Comparison of ENCODE assay signal across 17 cellular contexts in the genomic region with DNA sequence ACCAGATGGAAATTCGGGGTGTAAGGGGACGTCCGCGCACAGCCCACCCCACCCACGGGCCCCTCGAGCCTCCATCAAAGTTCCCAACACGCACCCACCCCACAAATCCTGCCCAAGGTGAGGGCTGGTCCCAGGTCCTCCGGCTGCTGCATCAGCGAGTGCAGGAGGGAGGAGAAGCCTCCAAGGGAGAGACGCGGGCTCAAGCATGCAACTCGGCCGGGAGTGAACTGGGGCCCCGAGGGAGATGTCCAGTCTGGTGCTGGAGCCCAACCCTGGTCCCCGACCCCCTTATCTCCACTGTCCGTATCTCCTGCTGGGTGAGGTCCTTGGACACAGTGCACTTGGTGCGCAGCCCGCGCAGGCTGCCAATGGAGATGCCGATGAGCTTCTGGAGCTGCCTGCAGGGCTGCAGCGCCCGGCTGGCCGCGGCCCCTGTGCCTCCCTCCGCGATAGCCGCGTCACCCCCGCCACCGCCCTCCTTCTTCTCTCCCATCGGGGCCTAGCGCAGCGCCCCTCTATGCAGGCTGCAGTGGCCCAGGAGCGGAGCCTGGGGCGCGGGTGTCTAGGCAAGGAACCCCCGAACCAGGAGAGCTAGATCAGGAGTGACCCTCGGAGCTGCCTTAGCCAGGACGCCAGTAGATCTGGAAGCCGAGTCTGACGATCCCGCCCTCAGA.
DNase-seq lines count a peak whose midpoint lies in the region; ATAC-seq and TF ChIP-seq lines count a peak whose summit lies in the region.
"Had no signal": no experiment of that assay in that cellular context is flagged by ENCODE, and none has a peak within 500 bp of the region (broad histone marks: within the 10 kb centered on the region; RNA-seq: fewer than 3 reads in every experiment).

No MANE protein-coding gene starts in this region.

- H3K4me3 Mint-ChIP-seq in osteocyte (ENCODE audit: unreplicated experiment) (no peak overlapping the region), T-cell (no peak overlapping the region)
- H3K4me3 Mint-ChIP-seq: activated naive CD8-positive, alpha-beta T cell treated with anti-CD3 and anti-CD28 coated beads for 36 hours; stimulated activated memory B cell treated with anti-CD40 and anti-IgM and Interleukin-4, amounts not matched to agents 10 μg/mL and 1 μg/mL and 100 μg/mL, for 72 hours had no signal

- H3K27me3 Mint-ChIP-seq in osteocyte (ENCODE audit: unreplicated experiment), result no peaks in the 10 kb centered on the region
- peaks cover 6% of the 10 kb centered on the region in 2 donors for H3K27me3 Mint-ChIP-seq in T-cell

- no peak for ATAC-seq in HG03469 (IDR thresholded peaks at IDR 0.05; ENCODE audit: unreplicated experiment)
- no peak for ATAC-seq in HG03139 (IDR thresholded peaks at IDR 0.05; ENCODE audit: unreplicated experiment)
- no peak for ATAC-seq in T-cell (replicated peaks in 1 of 4)
- ATAC-seq: left lobe of liver; stimulated activated memory B cell treated with anti-CD40 and anti-IgM and Interleukin-4, amounts not matched to agents 10 μg/mL and 1 μg/mL and 100 μg/mL, for 72 hours had no signal

- no peak overlapping the region for H3K4me3 ChIP-seq in fibroblast of mammary gland (ENCODE audit: control insufficient read depth, low read depth, low read length)
- H3K4me3 ChIP-seq: breast epithelium, SJCRH30 had no signal

- CTCF ChIA-PET in RWPE1 (lab: Yijun Ruan, JAX) (no interaction called here), T-cell (lab: Charles Lee) (no interaction called here)

- H3K36me3 Mint-ChIP-seq in osteocyte (ENCODE audit: unreplicated experiment) (peaks cover 7% of the 10 kb centered on the region), T-cell (no peaks in the 10 kb centered on the region)
- H3K36me3 Mint-ChIP-seq: activated naive CD8-positive, alpha-beta T cell treated with anti-CD3 and anti-CD28 coated beads for 36 hours had no signal

- TF ChIP-seq CTCF in fibroblast of mammary gland (conservative IDR thresholded peaks at IDR 0.05; ENCODE audit: control insufficient read depth, insufficient read depth, low read depth, low read length) (no peak), osteocyte (IDR thresholded peaks at IDR 0.05) (no peak), RWPE1 (conservative IDR thresholded peaks at IDR 0.05; ENCODE audit: low read depth) (no peak)

- peaks cover 38% of the 10 kb centered on the region for H3K9me3 Mint-ChIP-seq in osteocyte (ENCODE audit: unreplicated experiment)
- peaks cover 13 to 19% (median 14%) of the 10 kb centered on the region in 3 donors for H3K9me3 Mint-ChIP-seq in T-cell

- POLR2A ChIA-PET in RWPE1 (lab: Yijun Ruan, JAX; ENCODE audit: low non-redundant PET) (no interaction called here), T-cell (lab: Charles Lee) (no interaction called here)

- H3K4me1 Mint-ChIP-seq in osteocyte (ENCODE audit: unreplicated experiment), result no peaks in the 10 kb centered on the region
- no peaks in the 10 kb centered on the region for H3K4me1 Mint-ChIP-seq in T-cell
- H3K4me1 Mint-ChIP-seq: activated naive CD8-positive, alpha-beta T cell treated with anti-CD3 and anti-CD28 coated beads for 36 hours; stimulated activated memory B cell treated with anti-CD40 and anti-IgM and Interleukin-4, amounts not matched to agents 10 μg/mL and 1 μg/mL and 100 μg/mL, for 72 hours had no signal

- H3K27ac ChIP-seq in RWPE1, result no peak overlapping the region
- H3K27ac ChIP-seq: breast epithelium, SJCRH30 had no signal

- DNase-seq in AG08395 (ENCODE audit: low spot score), result peak; percentile 0
- DNase-seq in ELR (ENCODE audit: low read depth), result peak; percentile 2
- peak; percentile 8 for DNase-seq in fibroblast of mammary gland (ENCODE audit: low read depth)
- peak; percentile 84 for DNase-seq in osteocyte (ENCODE audit: extremely low spot score, unreplicated experiment)
- no peak for DNase-seq in RWPE1 (ENCODE audit: low spot score)
- no peak for DNase-seq in T-cell
- DNase-seq: activated CD4-positive, alpha-beta T cell treated with anti-CD3 and anti-CD28 coated beads for 4 hours; activated naive CD8-positive, alpha-beta T cell treated with anti-CD3 and anti-CD28 coated beads for 36 hours; HCEC 1CT; NCI-H1436; NCI-H345; SJCRH30 had no signal

- no peak overlapping the region for H3K27ac Mint-ChIP-seq in osteocyte (ENCODE audit: unreplicated experiment)
- no peak overlapping the region for H3K27ac Mint-ChIP-seq in T-cell
- H3K27ac Mint-ChIP-seq: activated naive CD8-positive, alpha-beta T cell treated with anti-CD3 and anti-CD28 coated beads for 36 hours; stimulated activated memory B cell treated with anti-CD40 and anti-IgM and Interleukin-4, amounts not matched to agents 10 μg/mL and 1 μg/mL and 100 μg/mL, for 72 hours had no signal

Comparison
In these comparisons a context has a peak if more than half of its experiments do, and no peak if none do; other contexts are left out.
1. DNase-seq: peak in AG08395 (single experiment), ELR (single experiment), fibroblast of mammary gland (single experiment) and osteocyte (single experiment); none in RWPE1 (single experiment) and T-cell (0 of 34).